In the genomic region with DNA sequence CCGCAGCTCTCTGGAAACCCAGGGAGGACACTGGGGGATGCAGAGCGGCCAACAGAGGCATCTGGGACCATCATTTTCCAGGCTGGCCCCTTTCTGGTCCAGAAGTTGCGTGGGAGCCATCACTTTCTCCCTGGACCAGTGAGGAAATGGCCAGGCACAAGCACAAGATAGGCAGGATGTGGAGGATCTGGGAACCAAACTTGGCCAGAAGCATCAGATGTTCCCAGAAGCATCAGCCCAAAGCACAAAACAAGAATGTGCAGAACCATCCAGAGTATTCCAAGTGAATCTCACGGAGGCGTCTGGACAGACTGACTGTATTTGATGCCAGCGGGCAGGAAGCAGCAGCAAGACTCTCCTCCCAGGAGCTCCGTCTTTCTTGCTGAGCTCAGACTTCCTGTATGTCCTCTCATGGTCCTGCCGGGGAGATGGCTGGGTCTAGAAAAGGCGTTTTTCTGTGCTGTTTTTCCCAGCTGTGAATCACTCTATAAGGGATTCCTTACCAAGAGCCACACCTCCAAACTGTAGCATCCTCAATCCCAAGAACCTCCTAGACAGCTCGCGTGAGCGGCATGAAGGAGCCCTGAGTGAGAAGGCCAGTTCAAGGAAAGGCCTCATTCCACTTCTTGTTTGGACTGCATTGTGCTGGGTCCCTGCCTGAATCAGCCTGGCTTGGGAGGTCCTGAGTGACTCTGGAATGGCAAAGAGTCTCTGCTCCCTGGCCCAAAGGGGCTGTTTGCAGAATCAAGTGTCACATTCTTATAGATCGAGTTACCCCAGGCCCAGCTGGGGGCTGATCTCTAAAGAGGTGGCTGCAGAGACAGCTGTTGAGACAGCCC, we compare ENCODE assay signal across 10 cellular contexts. TPM values are rescaled to one million over a fixed set of nuclear protein-coding genes. Genes with fewer than 3 reads are reported as not detected.
DNase-seq lines count a peak whose midpoint lies in the region; ATAC-seq and TF ChIP-seq lines count a peak whose summit lies in the region.
"Had no signal": no experiment of that assay in that cellular context is flagged by ENCODE, and none has a peak within 500 bp of the region (broad histone marks: within the 10 kb centered on the region; RNA-seq: fewer than 3 reads in every experiment).

No MANE protein-coding gene starts in this region.

- peak overlapping the region; percentile 64 for H3K4me3 Mint-ChIP-seq in activated naive CD8-positive, alpha-beta T cell
- H3K4me3 Mint-ChIP-seq in activated naive CD8-positive, alpha-beta T cell treated with anti-CD3 and anti-CD28 coated beads, Interleukin-2, amount 50 U/mL, for 24 hours = no peak overlapping the region
- H3K4me3 Mint-ChIP-seq: IgD-negative memory B cell had no signal

- H3K36me3 ChIP-seq in esophagus squamous epithelium (peaks cover 0 to 25% (median 5%) of the 10 kb centered on the region in 3 donors), uterus (no peaks in the 10 kb centered on the region)
- peaks cover 14% of the 10 kb centered on the region for H3K36me3 ChIP-seq in effector memory CD4-positive, alpha-beta T cell (ENCODE audit: control insufficient read depth, insufficient read depth, low read length)

- WGBS in esophagus squamous epithelium, 2 donors = 81% methylated on average over 6 to 10 of the region's 13 CpGs

- H3K9me3 Mint-ChIP-seq in activated naive CD8-positive, alpha-beta T cell (ENCODE audit: low read depth) = no peaks in the 10 kb centered on the region
- no peaks in the 10 kb centered on the region for H3K9me3 Mint-ChIP-seq in activated naive CD8-positive, alpha-beta T cell treated with anti-CD3 and anti-CD28 coated beads, Interleukin-2, amount 50 U/mL, for 24 hours
- H3K9me3 Mint-ChIP-seq: IgD-negative memory B cell had no signal

- no peak for TF ChIP-seq CTCF in esophagus squamous epithelium (IDR thresholded peaks at IDR 0.05)
- no peak for TF ChIP-seq CTCF in uterus (IDR thresholded peaks at IDR 0.05)

- intact Hi-C loops in esophagus squamous epithelium (cut with DNase I) = no loop called here
- intact Hi-C loops in uterus (cut with DNase I; ENCODE audit: low total_unique reads) = no loop called here

- no peak for DNase-seq in activated naive CD8-positive, alpha-beta T cell treated with anti-CD3 and anti-CD28 coated beads, Interleukin-2, amount 50 U/mL, for 24 hours
- no peak for DNase-seq in esophagus squamous epithelium (lab: John Stamatoyannopoulos, UW)
- peak; percentile 96 for DNase-seq in myocyte (ENCODE audit: low read depth)
- DNase-seq in uterus = peak in 1 of 2 donors; percentile 76
- DNase-seq in HuH-7 (ENCODE audit: low spot score) = no peak
- no peak for DNase-seq in NCI-H1417 (lab: John Stamatoyannopoulos, UW)
- no peak for DNase-seq in effector memory CD4-positive, alpha-beta T cell
- DNase-seq: HCEC 1CT had no signal

- H3K9me3 ChIP-seq in esophagus squamous epithelium (no peaks in the 10 kb centered on the region), uterus (no peaks in the 10 kb centered on the region)
- H3K9me3 ChIP-seq in effector memory CD4-positive, alpha-beta T cell (ENCODE audit: control insufficient read depth, low read length) = no peaks in the 10 kb centered on the region

- no peaks in the 10 kb centered on the region for H3K27me3 ChIP-seq in esophagus squamous epithelium
- H3K27me3 ChIP-seq in uterus = no peaks in the 10 kb centered on the region
- H3K27me3 ChIP-seq in effector memory CD4-positive, alpha-beta T cell (replicated peaks; ENCODE audit: control insufficient read depth, insufficient read depth, low read length, poor library complexity, severe bottlenecking) = no peaks in the 10 kb centered on the region

- H3K27me3 Mint-ChIP-seq in activated naive CD8-positive, alpha-beta T cell = no peaks in the 10 kb centered on the region
- no peaks in the 10 kb centered on the region for H3K27me3 Mint-ChIP-seq in activated naive CD8-positive, alpha-beta T cell treated with anti-CD3 and anti-CD28 coated beads, Interleukin-2, amount 50 U/mL, for 24 hours
- H3K27me3 Mint-ChIP-seq: IgD-negative memory B cell had no signal

- TF ChIP-seq POLR2A in esophagus squamous epithelium (IDR thresholded peaks at IDR 0.05) = no peak
- no peak for TF ChIP-seq POLR2A in uterus (IDR thresholded peaks at IDR 0.05)

- H3K4me1 Mint-ChIP-seq in activated naive CD8-positive, alpha-beta T cell (ENCODE audit: low read depth) = peaks cover 57% of the 10 kb centered on the region
- peaks cover 57% of the 10 kb centered on the region for H3K4me1 Mint-ChIP-seq in activated naive CD8-positive, alpha-beta T cell treated with anti-CD3 and anti-CD28 coated beads, Interleukin-2, amount 50 U/mL, for 24 hours

- H3K4me1 ChIP-seq in esophagus squamous epithelium = peaks cover 19 to 59% (median 32%) of the 10 kb centered on the region in 3 donors
- peaks cover 7 to 24% of the 10 kb centered on the region in 2 donors for H3K4me1 ChIP-seq in uterus
- peaks cover 13% of the 10 kb centered on the region for H3K4me1 ChIP-seq in effector memory CD4-positive, alpha-beta T cell (ENCODE audit: control insufficient read depth, insufficient read depth, low read length, poor library complexity, severe bottlenecking)

- peak overlapping the region; percentile 100 for H3K27ac Mint-ChIP-seq in activated naive CD8-positive, alpha-beta T cell
- no peak overlapping the region for H3K27ac Mint-ChIP-seq in activated naive CD8-positive, alpha-beta T cell treated with anti-CD3 and anti-CD28 coated beads, Interleukin-2, amount 50 U/mL, for 24 hours

- no peak overlapping the region for H3K4me3 ChIP-seq in esophagus squamous epithelium
- no peak overlapping the region for H3K4me3 ChIP-seq in uterus
- H3K4me3 ChIP-seq in effector memory CD4-positive, alpha-beta T cell (ENCODE audit: insufficient read depth, low read depth, low read length, poor library complexity, severe bottlenecking) = no peak overlapping the region

- H3K36me3 Mint-ChIP-seq in activated naive CD8-positive, alpha-beta T cell = peaks cover 17% of the 10 kb centered on the region
- H3K36me3 Mint-ChIP-seq in activated naive CD8-positive, alpha-beta T cell treated with anti-CD3 and anti-CD28 coated beads, Interleukin-2, amount 50 U/mL, for 24 hours (ENCODE audit: low read depth) = peaks cover 5% of the 10 kb centered on the region

- ATAC-seq in activated naive CD8-positive, alpha-beta T cell treated with anti-CD3 and anti-CD28 coated beads, Interleukin-2, amount 50 U/mL, for 24 hours = no peak

- H3K27ac ChIP-seq in esophagus squamous epithelium = peak overlapping the region; percentile 72 to 91 (median 84)
- H3K27ac ChIP-seq in uterus = peak overlapping the region; percentile 83 to 85
- H3K27ac ChIP-seq in effector memory CD4-positive, alpha-beta T cell (ENCODE audit: insufficient read depth, low read length, poor library complexity, severe bottlenecking) = no peak overlapping the region

RNA-seq across cellular contexts. Expression of gene MTSS2, which starts 49.5 kb away (rescaled TPM):
- total RNA-seq in esophagus squamous epithelium (10 to 100 TPM; 15.5 to 39.7 (median 27.5) TPM), myocyte (170 and 234 TPM in 2 replicates), uterus (100 to 1,000 TPM in 1 of 4 donors, 10 to 100 TPM in 3; 11.2 to 142 (median 18.2) TPM)
- 626 TPM for polyA plus RNA-seq in myocyte (2012)
